ENCODE assay signal across 1 cellular context in genomic region chr1:42927274-42927841, GRCh38.
TF ChIP-seq lines count a peak whose summit lies in the region.

No MANE protein-coding gene starts in this region.

TF ChIP-seq in SK-N-SH, 30 proteins besides CTCF, POLR2A, EP300 and RAD21 (continued from another document):
- TF ChIP-seq MAX (IDR thresholded peaks at IDR 0.05; ENCODE audit: low read depth) (no peak), USF1 (IDR thresholded peaks at IDR 0.05; ENCODE audit: borderline replicate concordance, low read depth) (no peak), FOSL2 (IDR thresholded peaks at IDR 0.05; ENCODE audit: borderline replicate concordance, low read depth) (no peak), RXRA (IDR thresholded peaks at IDR 0.05; ENCODE audit: borderline replicate concordance, low read depth) (no peak), EZH2phosphoT487 (IDR thresholded peaks at IDR 0.05; ENCODE audit: borderline replicate concordance, low read depth) (no peak), USF2 (IDR thresholded peaks at IDR 0.05; ENCODE audit: borderline replicate concordance, low read depth, low read length) (no peak)
